In genomic region chr18:55588001-55588875, GRCh38 we compare ENCODE assay signal across 8 cellular contexts. TPM values are rescaled to one million over a fixed set of nuclear protein-coding genes. Genes with fewer than 3 reads are reported as not detected.
DNase-seq lines count a peak whose midpoint lies in the region; ATAC-seq, FAIRE-seq and TF ChIP-seq lines count a peak whose summit lies in the region.

TSS of gene TCF4 (minus strand) at chr18:55588192. CDS start at chr18:55587116, 1,076 bp downstream.

- DNase-seq in D341Med (ENCODE audit: low spot score) (peak; percentile 88), HUDEP-2 (lab: John Stamatoyannopoulos, UW; ENCODE audit: unreplicated experiment in 76 of 76) (peak in 48 of 76 experiments; percentile 0 to 62 (median 34)), PC-3 (peak; percentile 38), astrocyte of the spinal cord (ENCODE audit: low read depth, low spot score) (peak; percentile 64), right atrium auricular region (ENCODE audit: low spot score) (no peak), pancreas (peak; percentile 32 to 77 (median 50)), GOT3 (lab: John Stamatoyannopoulos, UW) (no peak)

- 1% methylated on average over 46 to 67 of the region's 67 CpGs for WGBS in pancreas, 2 donors

- peak within 1 kb of the TSS; percentile 84 for H3K9ac ChIP-seq in PC-3 (ENCODE audit: low read length)

- intact Hi-C loops in PC-3 (cut with micrococcal nuclease) (loop anchor here (2.0 to 5.0 kb wide), 8 partner anchors 173 to 989 kb away; no protein-coding TSS in a partner anchor), pancreas (cut with DNase I) (no loop called here)

- H3K27me3 ChIP-seq in PC-3 (ENCODE audit: low read length) (no peaks in the 10 kb centered on the region), right atrium auricular region (no peaks in the 10 kb centered on the region), pancreas (peaks cover 0 to 3% (median 0%) of the 10 kb centered on the region in 4 donors)

- H3K9me3 ChIP-seq in PC-3 (ENCODE audit: low read length): no peaks in the 10 kb centered on the region
- H3K9me3 ChIP-seq in right atrium auricular region: no peaks in the 10 kb centered on the region
- no peaks in the 10 kb centered on the region for H3K9me3 ChIP-seq in pancreas

- in situ Hi-C loops in astrocyte of the spinal cord (cut with HindIII; ENCODE audit: low sequenced_read_pairs): no loop called here

- no peaks in the 10 kb centered on the region for H3K9me2 ChIP-seq in PC-3 (replicated peaks; ENCODE audit: low read length)

- H3K27ac ChIP-seq in PC-3 (ENCODE audit: low read length) (peak within 1 kb of the TSS; percentile 17; the same call in 1 of the 2 replicates), right atrium auricular region (peak within 1 kb of the TSS; percentile 84 to 88), pancreas (peak within 1 kb of the TSS in 3 of 4 donors; percentile 22 to 73 (median 54))

- H3F3A ChIP-seq in PC-3 (ENCODE audit: low read length, unreplicated experiment): no peaks in the 10 kb centered on the region

- peak within 1 kb of the TSS; percentile 100 for H2AFZ ChIP-seq in PC-3 (ENCODE audit: low read length)

- peak; percentile 36 for ATAC-seq in PC-3
- ATAC-seq in pancreas: peak; percentile 41 to 58 (median 48)
- no peak for ATAC-seq in GM21367 (IDR thresholded peaks at IDR 0.05; ENCODE audit: unreplicated experiment)

- FAIRE-seq in pancreas (lab: Jason Lieb, UNC): no peak

- BruUV-seq in PC-3 (replicated peaks; lab: Mats Ljungman, UMichigan): no TSS peak

- POLR2A ChIA-PET in PC-3 (lab: Charles Lee; ENCODE audit: unreplicated experiment): interaction anchor here (0.6 kb wide), 2 partner anchors 746 to 1059 kb away, joined by 3 to 6 read pairs; no protein-coding TSS in a partner anchor

- CTCF ChIA-PET in PC-3 (lab: Charles Lee): interaction anchor here (0.6 kb wide), 2 partner anchors 88 to 173 kb away, joined by 3 to 4 read pairs; no protein-coding TSS in a partner anchor

- H4K20me1 ChIP-seq in PC-3 (ENCODE audit: low read length): no peaks in the 10 kb centered on the region

- H3K79me2 ChIP-seq in PC-3 (ENCODE audit: low read length): peaks cover 14% of the 10 kb centered on the region; the same call in 1 of the 2 replicates

- H3K4me3 ChIP-seq in PC-3 (ENCODE audit: low read length) (peak within 1 kb of the TSS; percentile 91), astrocyte of the spinal cord (ENCODE audit: low read depth, low read length) (peak within 1 kb of the TSS; percentile 79), right atrium auricular region (peak within 1 kb of the TSS; percentile 72 to 77), pancreas (peak within 1 kb of the TSS; percentile 34 to 53 (median 45))

- H3K36me3 ChIP-seq in PC-3 (ENCODE audit: low read depth, low read length) (no peaks in the 10 kb centered on the region), right atrium auricular region (no peaks in the 10 kb centered on the region), pancreas (no peaks in the 10 kb centered on the region)

- no peak for TF ChIP-seq CTCF in PC-3 (conservative IDR thresholded peaks at IDR 0.05; ENCODE audit: low read depth, low read length)
- TF ChIP-seq CTCF in astrocyte of the spinal cord (IDR thresholded peaks at IDR 0.05; ENCODE audit: low read depth, low read length): no peak
- TF ChIP-seq CTCF in right atrium auricular region (IDR thresholded peaks at IDR 0.05): no peak
- TF ChIP-seq CTCF in pancreas (IDR thresholded peaks at IDR 0.05): no peak

- H3K4me1 ChIP-seq in PC-3 (ENCODE audit: insufficient read depth, low read length) (peaks cover 5% of the 10 kb centered on the region; the same call in 1 of the 2 replicates), right atrium auricular region (no peaks in the 10 kb centered on the region), pancreas (no peaks in the 10 kb centered on the region)

- H3K4me2 ChIP-seq in PC-3 (ENCODE audit: low read length): peak within 1 kb of the TSS; percentile 86

RNA-seq across cellular contexts. Expression of gene TCF4, which starts in this region (rescaled TPM):
- total RNA-seq in PC-3 (2014; rRNA removed): 12.5 and 13.9 TPM in 2 replicates
- 10 to 100 TPM; 57.7 to 66.3 TPM for total RNA-seq in right atrium auricular region
- total RNA-seq in pancreas: 10 to 100 TPM in 4 of 6 donors, 1 to 10 TPM in 2; 8.2 to 27.9 (median 12.3) TPM
- 1 to 10 TPM; 4.4 to 7.3 TPM for polyA plus RNA-seq in pancreas

Comparison
In these comparisons a context has a peak if more than half of its experiments do, and no peak if none do; other contexts are left out.
1. DNase-seq: peak in D341Med (single experiment), HUDEP-2 (48 of 76), PC-3 (single experiment), astrocyte of the spinal cord (single experiment) and pancreas (6 of 6); none in right atrium auricular region (single experiment) and GOT3 (single experiment).
2. H3K27ac ChIP-seq: peak in every context shown above with its lines; median percentile 86 in right atrium auricular region; 54 in pancreas; 17 in PC-3.
3. Peak in every context shown above with its lines, with median percentiles within 50 percentile points of each other: H3K4me3 ChIP-seq.